Comparison of ENCODE assay signal across 1 cellular context in genomic region chr18:58195278-58195721, GRCh38.
TF ChIP-seq lines count a peak whose summit lies in the region.

No MANE protein-coding gene starts in this region.

TF ChIP-seq in HEK293, 187 proteins besides CTCF, POLR2A, EP300 and RAD21 (continued from another document):
- TF ChIP-seq ZNF19 (tag by site-specific recombination; IDR thresholded peaks at IDR 0.05; ENCODE audit: low read depth) (no peak), ZNF558 (tag by site-specific recombination; IDR thresholded peaks at IDR 0.05) (no peak), ZNF266 (tag by site-specific recombination; IDR thresholded peaks at IDR 0.05; ENCODE audit: low read depth) (no peak), GLI4 (tag by site-specific recombination; IDR thresholded peaks at IDR 0.05) (no peak)
